ENCODE assay signal across 15 cellular contexts in genomic region chr12:53560386-53560785, GRCh38. TPM values are rescaled to one million over a fixed set of nuclear protein-coding genes. Genes with fewer than 3 reads are reported as not detected.
A peak's percentile ranks its signal among the peaks of the same experiment; 100 is the strongest.
DNase-seq lines count a peak whose midpoint lies in the region; ATAC-seq and TF ChIP-seq lines count a peak whose summit lies in the region.
"Had no signal": no experiment of that assay in that cellular context is flagged by ENCODE, and none has a peak within 500 bp of the region (broad histone marks: within the 10 kb centered on the region; RNA-seq: fewer than 3 reads in every experiment).

No MANE protein-coding gene starts in this region.

- ATAC-seq in GM18907 (IDR thresholded peaks at IDR 0.05; ENCODE audit: unreplicated experiment) = no peak
- ATAC-seq: left lobe of liver had no signal

- H3K9me3 Mint-ChIP-seq in nephron progenitor cell = no peaks in the 10 kb centered on the region
- H3K9me3 Mint-ChIP-seq: activated naive CD4-positive, alpha-beta T cell treated with anti-CD3 and anti-CD28 coated beads, Interleukin-2, amount 50 U/mL, for 24 hours had no signal

- H3K4me3 Mint-ChIP-seq in nephron progenitor cell = no peak overlapping the region
- H3K4me3 Mint-ChIP-seq: activated naive CD4-positive, alpha-beta T cell treated with anti-CD3 and anti-CD28 coated beads, Interleukin-2, amount 50 U/mL, for 24 hours had no signal

- TF ChIP-seq CTCF in BJ (IDR thresholded peaks at IDR 0.05; ENCODE audit: insufficient read depth, low read depth, low read length) (no peak), RWPE1 (conservative IDR thresholded peaks at IDR 0.05; ENCODE audit: low read depth) (no peak), esophagus muscularis mucosa (IDR thresholded peaks at IDR 0.05) (no peak), nephron progenitor cell (IDR thresholded peaks at IDR 0.05) (no peak), WERI-Rb-1 (IDR thresholded peaks at IDR 0.05; ENCODE audit: low read depth, low read length) (no peak)

- H3K9me3 ChIP-seq in esophagus muscularis mucosa = no peaks in the 10 kb centered on the region
- no peaks in the 10 kb centered on the region for H3K9me3 ChIP-seq in WERI-Rb-1 (ENCODE audit: severe bottlenecking)

- H3K27ac ChIP-seq in RWPE1 (peak overlapping the region; percentile 67; the same call in 1 of the 2 replicates), esophagus muscularis mucosa (replicated peaks in 1 of 4) (peak overlapping the region; percentile 8 to 39 (median 26)), WERI-Rb-1 (no peak overlapping the region)

- no peaks in the 10 kb centered on the region for H3K27me3 Mint-ChIP-seq in nephron progenitor cell (ENCODE audit: low read depth, poor library complexity)
- H3K27me3 Mint-ChIP-seq: activated naive CD4-positive, alpha-beta T cell treated with anti-CD3 and anti-CD28 coated beads, Interleukin-2, amount 50 U/mL, for 24 hours; progenitor cell of endocrine pancreas had no signal

- peaks cover 25 to 71% (median 58%) of the 10 kb centered on the region in 4 donors for H3K4me1 ChIP-seq in esophagus muscularis mucosa

- CTCF ChIA-PET in BJ (lab: Yijun Ruan, JAX) (no interaction called here), RWPE1 (lab: Yijun Ruan, JAX) (no interaction called here)

- H3K27ac Mint-ChIP-seq in nephron progenitor cell = peak overlapping the region; percentile 74
- H3K27ac Mint-ChIP-seq: activated naive CD4-positive, alpha-beta T cell treated with anti-CD3 and anti-CD28 coated beads, Interleukin-2, amount 50 U/mL, for 24 hours; progenitor cell of endocrine pancreas had no signal

- WGBS in esophagus muscularis mucosa = 20% methylated on average over 5 of the region's 5 CpGs

- POLR2A ChIA-PET in BJ (lab: Charles Lee) = interaction anchor here (0.6 kb wide), 1 partner anchor 59 kb away, joined by 4 read pairs; no protein-coding TSS in a partner anchor
- POLR2A ChIA-PET in RWPE1 (lab: Yijun Ruan, JAX; ENCODE audit: low non-redundant PET) = no interaction called here

- H3K36me3 ChIP-seq in BJ (ENCODE audit: control insufficient read depth, insufficient read depth, low read length) = no peaks in the 10 kb centered on the region
- no peaks in the 10 kb centered on the region for H3K36me3 ChIP-seq in esophagus muscularis mucosa
- no peaks in the 10 kb centered on the region for H3K36me3 ChIP-seq in WERI-Rb-1

- TF ChIP-seq EP300 in esophagus muscularis mucosa (IDR thresholded peaks at IDR 0.05) = no peak

- H3K4me1 Mint-ChIP-seq in nephron progenitor cell = peaks cover 62% of the 10 kb centered on the region

- H3K36me3 Mint-ChIP-seq in nephron progenitor cell (ENCODE audit: low read depth) = peaks cover 23% of the 10 kb centered on the region

- no peaks in the 10 kb centered on the region for H3K27me3 ChIP-seq in BJ (ENCODE audit: control insufficient read depth, insufficient read depth, low read length)
- no peaks in the 10 kb centered on the region for H3K27me3 ChIP-seq in esophagus muscularis mucosa
- no peaks in the 10 kb centered on the region for H3K27me3 ChIP-seq in WERI-Rb-1 (ENCODE audit: insufficient read depth, low read depth, severe bottlenecking)

- H3K4me3 ChIP-seq in BJ (ENCODE audit: low read depth, low read length) (no peak overlapping the region), esophagus muscularis mucosa (no peak overlapping the region), WERI-Rb-1 (ENCODE audit: low read depth, low read length) (no peak overlapping the region)

- intact Hi-C loops in esophagus muscularis mucosa (cut with DNase I) = no loop called here

- TF ChIP-seq POLR2A in esophagus muscularis mucosa (IDR thresholded peaks at IDR 0.05; ENCODE audit: low read depth) = no peak

- peak; percentile 26 for DNase-seq in BJ (ENCODE audit: low read depth)
- DNase-seq in RWPE1 (ENCODE audit: low spot score) = no peak
- DNase-seq in esophagus muscularis mucosa (ENCODE audit: extremely low spot score) = no peak
- DNase-seq in nephron progenitor cell = no peak
- no peak for DNase-seq in WERI-Rb-1
- no peak for DNase-seq in activated gamma-delta T cell treated with Interleukin-2 at 50 U/mL for 16 hours
- no peak for DNase-seq in NCI-H146 (lab: John Stamatoyannopoulos, UW)
- DNase-seq: activated CD4-positive, alpha-beta T cell treated with anti-CD3 and anti-CD28 coated beads for 4 hours; NCI-H524; trophoblast cell had no signal

RNA-seq across cellular contexts. Expression of gene NPFF, which starts 53.1 kb away (rescaled TPM):
- not detected in 2 replicates for polyA plus RNA-seq in BJ (2011; rRNA removed)
- not detected in 2 replicates for polyA minus RNA-seq in BJ (2011; rRNA and poly(A)+ RNA removed)
- not detected for total RNA-seq in esophagus muscularis mucosa
- total RNA-seq: left lobe of liver, progenitor cell of endocrine pancreas, SK-MEL-5 had no signal

RNA-seq across cellular contexts. Expression of gene TARBP2, which starts 59.3 kb away (rescaled TPM):
- polyA plus RNA-seq in BJ (2011; rRNA removed) = 33.9 and 44.9 TPM in 2 replicates
- 18.0 and 28.2 TPM in 2 replicates for polyA minus RNA-seq in BJ (2011; rRNA and poly(A)+ RNA removed)
- total RNA-seq in esophagus muscularis mucosa = 10 to 100 TPM; 12.7 to 16.6 (median 12.9) TPM
